Comparison of ENCODE assay signal across 2 cellular contexts in the genomic region with DNA sequence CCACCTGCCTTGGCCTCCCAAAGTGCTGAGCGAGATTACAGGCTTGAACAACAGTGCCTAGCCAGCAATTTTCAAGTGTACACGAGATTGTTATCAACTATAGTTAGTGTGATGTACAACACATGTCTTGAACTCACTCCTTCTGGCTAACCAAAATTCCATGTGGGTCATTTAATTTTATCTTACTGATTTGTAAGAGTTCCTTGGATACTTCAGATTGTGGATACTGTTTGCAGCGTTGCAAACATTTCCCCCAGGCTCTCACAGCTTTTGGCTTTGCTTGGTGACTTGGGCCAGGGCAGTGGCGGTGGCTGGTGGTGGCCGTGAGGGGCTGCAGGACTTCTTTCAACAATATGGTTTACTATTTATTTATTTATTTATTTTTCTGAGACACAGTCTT.
TF ChIP-seq lines count a peak whose summit lies in the region.

No MANE protein-coding gene starts in this region.

TF ChIP-seq in A549, 52 proteins besides CTCF, POLR2A, EP300 and RAD21:
- TF ChIP-seq, protein P1, sequence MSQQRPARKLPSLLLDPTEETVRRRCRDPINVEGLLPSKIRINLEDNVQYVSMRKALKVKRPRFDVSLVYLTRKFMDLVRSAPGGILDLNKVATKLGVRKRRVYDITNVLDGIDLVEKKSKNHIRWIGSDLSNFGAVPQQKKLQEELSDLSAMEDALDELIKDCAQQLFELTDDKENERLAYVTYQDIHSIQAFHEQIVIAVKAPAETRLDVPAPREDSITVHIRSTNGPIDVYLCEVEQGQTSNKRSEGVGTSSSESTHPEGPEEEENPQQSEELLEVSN (IDR thresholded peaks at IDR 0.05; ENCODE audit: borderline replicate concordance, low read depth): no peak
- peak; percentile 10 for TF ChIP-seq MAFK (IDR thresholded peaks at IDR 0.05; ENCODE audit: partially characterized antibody)

TF ChIP-seq in IMR-90, 13 proteins besides CTCF, POLR2A, EP300 and RAD21:
- TF ChIP-seq MAZ (IDR thresholded peaks at IDR 0.05; ENCODE audit: borderline replicate concordance, low read depth, low read length) (no peak), SMC3 (IDR thresholded peaks at IDR 0.05; ENCODE audit: low read depth, low read length) (no peak), MXI1 (IDR thresholded peaks at IDR 0.05; ENCODE audit: borderline replicate concordance, low read depth, low read length) (no peak), MAFK (IDR thresholded peaks at IDR 0.05; ENCODE audit: low read depth, low read length) (no peak), NFE2L2 (IDR thresholded peaks at IDR 0.05; ENCODE audit: low read depth, low read length) (no peak), CHD1 (IDR thresholded peaks at IDR 0.05; ENCODE audit: low read depth, low read length) (no peak), CEBPB (IDR thresholded peaks at IDR 0.05; ENCODE audit: low read depth, low read length) (no peak), FOS (IDR thresholded peaks at IDR 0.05; ENCODE audit: low read depth, low read length) (no peak), BHLHE40 (IDR thresholded peaks at IDR 0.05; ENCODE audit: low read depth, low read length) (no peak), RFX5 (IDR thresholded peaks at IDR 0.05; ENCODE audit: low read depth, low read length) (no peak), RCOR1 (IDR thresholded peaks at IDR 0.05; ENCODE audit: insufficient replicate concordance, low read length) (no peak)
- TF ChIP-seq, protein P2, sequence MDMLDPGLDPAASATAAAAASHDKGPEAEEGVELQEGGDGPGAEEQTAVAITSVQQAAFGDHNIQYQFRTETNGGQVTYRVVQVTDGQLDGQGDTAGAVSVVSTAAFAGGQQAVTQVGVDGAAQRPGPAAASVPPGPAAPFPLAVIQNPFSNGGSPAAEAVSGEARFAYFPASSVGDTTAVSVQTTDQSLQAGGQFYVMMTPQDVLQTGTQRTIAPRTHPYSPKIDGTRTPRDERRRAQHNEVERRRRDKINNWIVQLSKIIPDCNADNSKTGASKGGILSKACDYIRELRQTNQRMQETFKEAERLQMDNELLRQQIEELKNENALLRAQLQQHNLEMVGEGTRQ (IDR thresholded peaks at IDR 0.05; ENCODE audit: low read depth, low read length): no peak
- TF ChIP-seq, protein P3, sequence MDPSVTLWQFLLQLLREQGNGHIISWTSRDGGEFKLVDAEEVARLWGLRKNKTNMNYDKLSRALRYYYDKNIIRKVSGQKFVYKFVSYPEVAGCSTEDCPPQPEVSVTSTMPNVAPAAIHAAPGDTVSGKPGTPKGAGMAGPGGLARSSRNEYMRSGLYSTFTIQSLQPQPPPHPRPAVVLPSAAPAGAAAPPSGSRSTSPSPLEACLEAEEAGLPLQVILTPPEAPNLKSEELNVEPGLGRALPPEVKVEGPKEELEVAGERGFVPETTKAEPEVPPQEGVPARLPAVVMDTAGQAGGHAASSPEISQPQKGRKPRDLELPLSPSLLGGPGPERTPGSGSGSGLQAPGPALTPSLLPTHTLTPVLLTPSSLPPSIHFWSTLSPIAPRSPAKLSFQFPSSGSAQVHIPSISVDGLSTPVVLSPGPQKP (IDR thresholded peaks at IDR 0.05; ENCODE audit: borderline replicate concordance, low read depth, low read length): no peak
